ENCODE assay signal across 8 cellular contexts in the genomic region with DNA sequence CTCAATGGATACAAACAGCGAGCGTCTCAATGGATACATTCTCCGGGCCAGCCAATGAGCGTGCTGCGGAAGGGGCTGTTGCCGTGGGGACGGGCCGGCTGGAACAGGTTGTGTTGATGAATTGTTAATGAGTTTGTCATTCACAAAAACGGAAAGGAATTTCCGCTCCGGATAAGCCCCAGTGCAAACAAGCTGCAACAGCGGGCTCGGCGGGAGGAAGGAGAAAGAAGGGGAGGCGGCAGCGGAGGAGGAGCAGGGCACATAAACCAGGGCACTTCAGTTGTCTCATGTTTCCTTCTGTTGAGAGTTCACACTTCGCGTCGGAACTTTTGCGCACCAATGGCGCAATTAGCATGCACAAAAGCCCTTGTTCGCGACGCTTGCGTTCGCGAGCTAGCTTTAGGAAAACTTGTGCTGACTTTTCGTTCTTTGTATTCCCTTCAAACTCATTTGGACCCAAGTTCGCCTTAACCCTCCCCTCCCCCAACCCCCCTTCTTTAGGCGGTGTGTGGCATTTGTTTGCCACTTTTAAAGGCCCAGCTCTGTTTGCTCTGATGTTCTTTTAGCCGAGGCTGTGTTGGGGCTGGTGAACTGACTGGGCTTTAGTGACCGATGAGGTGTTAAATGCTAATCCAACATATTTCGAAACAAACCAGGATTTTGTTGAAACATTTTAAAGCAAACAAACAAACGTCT. TPM values are rescaled to one million over a fixed set of nuclear protein-coding genes. Genes with fewer than 3 reads are reported as not detected.
A peak's percentile ranks its signal among the peaks of the same experiment; 100 is the strongest.
DNase-seq lines count a peak whose midpoint lies in the region; ATAC-seq and TF ChIP-seq lines count a peak whose summit lies in the region.

A gene with protein sequence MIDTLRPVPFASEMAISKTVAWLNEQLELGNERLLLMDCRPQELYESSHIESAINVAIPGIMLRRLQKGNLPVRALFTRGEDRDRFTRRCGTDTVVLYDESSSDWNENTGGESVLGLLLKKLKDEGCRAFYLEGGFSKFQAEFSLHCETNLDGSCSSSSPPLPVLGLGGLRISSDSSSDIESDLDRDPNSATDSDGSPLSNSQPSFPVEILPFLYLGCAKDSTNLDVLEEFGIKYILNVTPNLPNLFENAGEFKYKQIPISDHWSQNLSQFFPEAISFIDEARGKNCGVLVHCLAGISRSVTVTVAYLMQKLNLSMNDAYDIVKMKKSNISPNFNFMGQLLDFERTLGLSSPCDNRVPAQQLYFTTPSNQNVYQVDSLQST (minus strand): TSS at position 10 of the 696 bp plus-strand sequence. CDS start 462 bp downstream, outside the sequence.

- 0% methylated on average over 34 of the region's 34 CpGs for WGBS in sigmoid colon, 2 donors

- TF ChIP-seq EP300 in sigmoid colon (IDR thresholded peaks at IDR 0.05), result peak in 1 of 4 donors; percentile 25

- H3K27me3 ChIP-seq in sigmoid colon, result no peaks in the 10 kb centered on the region

- in situ Hi-C loops in T47D (cut with HindIII; ENCODE audit: low pct_unique_long_range_greater_than_20kb, low sequenced_read_pairs), result no loop called here

- intact Hi-C loops in sigmoid colon (cut with DNase I), result loop anchor here (2.0 to 10.0 kb wide), 7 partner anchors 100 to 1208 kb away; a partner anchor contains a TSS

- TF ChIP-seq CTCF in WI38 (IDR thresholded peaks at IDR 0.05; ENCODE audit: low read depth, low read length) (no peak), sigmoid colon (IDR thresholded peaks at IDR 0.05) (no peak)

- peaks cover 0 to 11% (median 0%) of the 10 kb centered on the region in 4 donors for H3K36me3 ChIP-seq in sigmoid colon

- H3K4me1 ChIP-seq in sigmoid colon, result peaks cover 0 to 31% (median 10%) of the 10 kb centered on the region in 4 donors

- H3K9me3 ChIP-seq in sigmoid colon, result no peaks in the 10 kb centered on the region

- ATAC-seq in HG02981 (IDR thresholded peaks at IDR 0.05; ENCODE audit: unreplicated experiment) (peak; percentile 43), GM18858 (IDR thresholded peaks at IDR 0.05; ENCODE audit: unreplicated experiment) (no peak)

- DNase-seq in GM04503 (ENCODE audit: low read depth) (peak; percentile 97), NCI-H2196 treated with DMSO at 0.1 percent for 48 hours (lab: John Stamatoyannopoulos, UW; ENCODE audit: unreplicated experiment) (peak; percentile 99), T47D (ENCODE audit: low read depth in 1 of 2, low spot score in 1 of 2) (peak; percentile 99 to 100), sigmoid colon (peak; percentile 97)

- peak in 1 of 2 donors; percentile 52 for TF ChIP-seq POLR2A in sigmoid colon (IDR thresholded peaks at IDR 0.05)

- peak within 1 kb of the TSS; percentile 98 for H3K4me3 ChIP-seq in WI38 (ENCODE audit: low read depth, low read length)
- peak within 1 kb of the TSS; percentile 89 for H3K4me3 ChIP-seq in iPS-11a (ENCODE audit: low read depth, low read length)
- peak within 1 kb of the TSS; percentile 66 to 91 (median 87) for H3K4me3 ChIP-seq in sigmoid colon

- peak within 1 kb of the TSS; percentile 94 to 100 (median 95) for H3K27ac ChIP-seq in sigmoid colon

RNA-seq across cellular contexts. Expression of the gene that starts here (rescaled TPM):
- 10 to 100 TPM; 31.0 to 36.4 (median 33.0) TPM for total RNA-seq in sigmoid colon
- 10 to 100 TPM; 27.0 to 39.7 (median 36.3) TPM for polyA plus RNA-seq in sigmoid colon
